In genomic region chr12:130447655-130447965, GRCh38 we compare ENCODE assay signal across 34 cellular contexts.
"Had no signal": no experiment of that assay in that cellular context is flagged by ENCODE, and none has a peak within 500 bp of the region (broad histone marks: within the 10 kb centered on the region; RNA-seq: fewer than 3 reads in every experiment).

No MANE protein-coding gene starts in this region.

- H3K4me2 ChIP-seq: KMS-11 had no signal

- H3K4me3 ChIP-seq: MG63 had no signal

- H3K27me3 ChIP-seq: MG63 had no signal

- DNase-seq: Karpas-422, Kasumi-1, KG1, MG63, MM.1S, MV-4-11, NCI-H1048, NCI-H1092, NCI-H1092 treated with DMSO at 0.1 percent for 48 hours, NCI-H1105, NCI-H1105 treated with DMSO at 0.1 percent for 48 hours, NCI-H1417, NCI-H1417 treated with DMSO at 0.1 percent for 48 hours, NCI-H1436, NCI-H1436 treated with DMSO at 0.1 percent for 48 hours, NCI-H1694, NCI-H1694 treated with DMSO at 0.1 percent for 48 hours, NCI-H187, NCI-H187 treated with DMSO at 0.1 percent for 48 hours, NCI-H1930, NCI-H2029, NCI-H2029 treated with DMSO at 0.1 percent for 48 hours, NCI-H2081, NCI-H2081 treated with DMSO at 0.1 percent for 48 hours, NCI-H2107, NCI-H2171, NCI-H2171 treated with DMSO at 0.1 percent for 48 hours, NCI-H2227 treated with DMSO at 0.1 percent for 48 hours, NCI-H226, NCI-H345, NCI-H446, NCI-H446 treated with DMSO at 0.1 percent for 48 hours, NCI-H510A had no signal

- H3K27ac ChIP-seq: KMS-11 had no signal

- H3K9ac ChIP-seq: KMS-11 had no signal

- H3K36me3 ChIP-seq: MG63 had no signal

- H3K9me3 ChIP-seq: MG63 had no signal
